In genomic region chr6:2000962-2001361, GRCh38 we compare ENCODE assay signal across 38 cellular contexts.
"Had no signal": no experiment of that assay in that cellular context is flagged by ENCODE, and none has a peak within 500 bp of the region (broad histone marks: within the 10 kb centered on the region; RNA-seq: fewer than 3 reads in every experiment).

No MANE protein-coding gene starts in this region.

- H3K36me3 Mint-ChIP-seq: activated naive CD4-positive, alpha-beta T cell treated with anti-CD3 and anti-CD28 coated beads, Interleukin-2, amount 50 U/mL, for 24 hours; brain had no signal

- H3K4me1 ChIP-seq: adrenal gland, ascending aorta, breast epithelium had no signal

- H3K27ac ChIP-seq: adrenal gland, ascending aorta, body of pancreas, brain microvascular endothelial cell, breast epithelium, cardiac muscle cell had no signal

- H3K4me3 Mint-ChIP-seq: activated naive CD4-positive, alpha-beta T cell treated with anti-CD3 and anti-CD28 coated beads for 36 hours; activated naive CD4-positive, alpha-beta T cell treated with anti-CD3 and anti-CD28 coated beads, Interleukin-2, amount 10 ng/mL, durations not matched to agents 7 days and 5 days; activated naive CD4-positive, alpha-beta T cell treated with anti-CD3 and anti-CD28 coated beads, Interleukin-2, amount 50 U/mL, for 24 hours; activated naive CD8-positive, alpha-beta T cell; activated naive CD8-positive, alpha-beta T cell treated with anti-CD3 and anti-CD28 coated beads for 36 hours; activated naive CD8-positive, alpha-beta T cell treated with anti-CD3 and anti-CD28 coated beads, Interleukin-2, amount 10 ng/mL, durations not matched to agents 7 days and 5 days; activated naive CD8-positive, alpha-beta T cell treated with anti-CD3 and anti-CD28 coated beads, Interleukin-2, amount 50 U/mL, for 24 hours; activated T-cell treated with anti-CD3 and anti-CD28 coated beads, Interleukin-2, amount 50 U/mL, for 24 hours; activated T-cell treated with anti-CD3 and anti-CD28 coated beads, Interleukin-2, amount 50 U/mL, for 72 hours; activated T-helper 1 cell treated with anti-CD3 and anti-CD28 coated beads, Interleukin-12 subunit alpha, Interleukin-12 subunit beta, Interleukin-2, Interleukin-4 antibody, amounts not matched to agents 30 ng/mL and 10 ng/mL and 1 ng/mL, durations not matched to agents 14 hours and 24 hours and 36 hours; activated T-helper 17 cell treated with anti-CD3 and anti-CD28 coated beads, Interleukin-2, amount 50 U/mL, for 72 hours; brain; central memory CD8-positive, alpha-beta T cell had no signal

- H3K9me3 Mint-ChIP-seq: activated naive CD4-positive, alpha-beta T cell treated with anti-CD3 and anti-CD28 coated beads, Interleukin-2, amount 10 ng/mL, durations not matched to agents 7 days and 5 days; activated naive CD4-positive, alpha-beta T cell treated with anti-CD3 and anti-CD28 coated beads, Interleukin-2, amount 50 U/mL, for 24 hours; activated naive CD4-positive, alpha-beta T cell treated with anti-CD3 and anti-CD28 coated beads, Interleukin-2, amount 50 U/mL, for 72 hours; activated naive CD8-positive, alpha-beta T cell treated with anti-CD3 and anti-CD28 coated beads, Interleukin-2, amount 50 U/mL, for 24 hours; activated T-helper 1 cell treated with anti-CD3 and anti-CD28 coated beads, Interleukin-12 subunit alpha, Interleukin-12 subunit beta, Interleukin-2, Interleukin-4 antibody, amounts not matched to agents 30 ng/mL and 10 ng/mL and 1 ng/mL, durations not matched to agents 14 hours and 24 hours and 36 hours; activated T-helper 17 cell treated with anti-CD3 and anti-CD28 coated beads, Interleukin-2, amount 50 U/mL, for 72 hours; activated T-helper 2 cell treated with anti-CD3 and anti-CD28 coated beads, Interferon-gamma antibody, Interleukin-2, Interleukin-4, amounts not matched to agents 10 μg/mL and 5 μg/mL and 100 μg/mL, durations not matched to agents 14 hours and 24 hours and 36 hours; central memory CD8-positive, alpha-beta T cell had no signal

- H3K36me3 ChIP-seq: adrenal gland, ascending aorta, brain microvascular endothelial cell, breast epithelium, cardiac muscle cell had no signal

- H3K4me3 ChIP-seq: adrenal gland, ascending aorta, body of pancreas, breast epithelium, cardiac muscle cell had no signal

- H3K9me3 ChIP-seq: adrenal gland, ascending aorta, body of pancreas, breast epithelium had no signal

- DNase-seq: activated effector memory CD4-positive, alpha-beta T cell treated with anti-CD3 and anti-CD28 coated beads, Interleukin-2, amount 50 U/mL, for 16 hours; activated effector memory CD4-positive, alpha-beta T cell treated with Interleukin-2 at 50 U/mL for 16 hours; activated gamma-delta T cell; activated gamma-delta T cell treated with Interleukin-2 at 50 U/mL for 16 hours; activated naive CD4-positive, alpha-beta T cell; activated naive CD4-positive, alpha-beta T cell treated with anti-CD3 and anti-CD28 coated beads for 36 hours; activated naive CD4-positive, alpha-beta T cell treated with anti-CD3 and anti-CD28 coated beads, Interleukin-2, amount 10 ng/mL, durations not matched to agents 7 days and 5 days; activated naive CD4-positive, alpha-beta T cell treated with anti-CD3 and anti-CD28 coated beads, Interleukin-2, amount 50 U/mL, for 16 hours; activated naive CD4-positive, alpha-beta T cell treated with Interleukin-2 at 50 U/mL for 16 hours; activated naive CD8-positive, alpha-beta T cell treated with anti-CD3 and anti-CD28 coated beads for 36 hours; activated naive CD8-positive, alpha-beta T cell treated with anti-CD3 and anti-CD28 coated beads, Interleukin-2, amount 10 ng/mL, durations not matched to agents 7 days and 5 days; activated naive CD8-positive, alpha-beta T cell treated with anti-CD3 and anti-CD28 coated beads, Interleukin-2, amount 50 U/mL, for 24 hours; activated T-cell treated with anti-CD3 and anti-CD28 coated beads, Interleukin-2, amount 50 U/mL, for 1 hour; activated T-cell treated with anti-CD3 and anti-CD28 coated beads, Interleukin-2, amount 50 U/mL, for 24 hours; activated T-cell treated with anti-CD3 and anti-CD28 coated beads, Interleukin-2, amount 50 U/mL, for 48 hours; activated T-cell treated with anti-CD3 and anti-CD28 coated beads, Interleukin-2, amount 50 U/mL, for 72 hours; adrenal gland; amniotic stem cell; amygdala; anterior cingulate cortex; aorta; body of pancreas; brain microvascular endothelial cell; caudate nucleus; central memory CD4-positive, alpha-beta T cell; cerebellar nuclear complex had no signal

- ATAC-seq: activated naive CD4-positive, alpha-beta T cell treated with anti-CD3 and anti-CD28 coated beads, Interleukin-2, amount 50 U/mL, for 72 hours; activated naive CD8-positive, alpha-beta T cell treated with anti-CD3 and anti-CD28 coated beads, Interleukin-2, amount 50 U/mL, for 24 hours; activated T-cell treated with anti-CD3 and anti-CD28 coated beads, Interleukin-2, amount 50 U/mL, for 72 hours; activated T-helper 17 cell treated with anti-CD3 and anti-CD28 coated beads, Interleukin-2, amount 50 U/mL, for 72 hours; body of pancreas had no signal

- H3K27me3 ChIP-seq: adrenal gland, ascending aorta, body of pancreas, brain microvascular endothelial cell, breast epithelium, cardiac muscle cell had no signal

- FAIRE-seq: bronchial epithelial cell had no signal

- H3K27me3 Mint-ChIP-seq: activated naive CD4-positive, alpha-beta T cell treated with anti-CD3 and anti-CD28 coated beads, Interleukin-2, amount 10 ng/mL, durations not matched to agents 7 days and 5 days; activated naive CD4-positive, alpha-beta T cell treated with anti-CD3 and anti-CD28 coated beads, Interleukin-2, amount 50 U/mL, for 24 hours; activated naive CD8-positive, alpha-beta T cell; activated naive CD8-positive, alpha-beta T cell treated with anti-CD3 and anti-CD28 coated beads for 36 hours; activated naive CD8-positive, alpha-beta T cell treated with anti-CD3 and anti-CD28 coated beads, Interleukin-2, amount 50 U/mL, for 24 hours; activated T-cell treated with anti-CD3 and anti-CD28 coated beads, Interleukin-2, amount 50 U/mL, for 24 hours; activated T-helper 17 cell treated with anti-CD3 and anti-CD28 coated beads, Interleukin-2, amount 50 U/mL, for 72 hours; brain; central memory CD8-positive, alpha-beta T cell had no signal

- H3K4me1 Mint-ChIP-seq: activated naive CD4-positive, alpha-beta T cell treated with anti-CD3 and anti-CD28 coated beads, Interleukin-2, amount 10 ng/mL, durations not matched to agents 7 days and 5 days; activated naive CD4-positive, alpha-beta T cell treated with anti-CD3 and anti-CD28 coated beads, Interleukin-2, amount 50 U/mL, for 24 hours; activated naive CD8-positive, alpha-beta T cell treated with anti-CD3 and anti-CD28 coated beads for 36 hours; activated naive CD8-positive, alpha-beta T cell treated with anti-CD3 and anti-CD28 coated beads, Interleukin-2, amount 10 ng/mL, durations not matched to agents 7 days and 5 days; activated naive CD8-positive, alpha-beta T cell treated with anti-CD3 and anti-CD28 coated beads, Interleukin-2, amount 50 U/mL, for 24 hours; activated T-helper 17 cell treated with anti-CD3 and anti-CD28 coated beads, Interleukin-2, amount 50 U/mL, for 72 hours; brain; central memory CD8-positive, alpha-beta T cell had no signal
